ENCODE assay signal across 13 cellular contexts in genomic region chr1:170145691-170146676, GRCh38. TPM values are rescaled to one million over a fixed set of nuclear protein-coding genes. Genes with fewer than 3 reads are reported as not detected.
DNase-seq lines count a peak whose midpoint lies in the region; ATAC-seq and TF ChIP-seq lines count a peak whose summit lies in the region.
"Had no signal": no experiment of that assay in that cellular context is flagged by ENCODE, and none has a peak within 500 bp of the region (broad histone marks: within the 10 kb centered on the region; RNA-seq: fewer than 3 reads in every experiment).

TSS of gene NTMT2 (plus strand) at chr1:170145959. CDS start at chr1:170146108, 149 bp downstream.

- H3K27ac Mint-ChIP-seq in activated naive CD4-positive, alpha-beta T cell treated with anti-CD3 and anti-CD28 coated beads for 36 hours = no peak within 1 kb of the TSS
- peak within 1 kb of the TSS; percentile 86 for H3K27ac Mint-ChIP-seq in type B pancreatic cell

- peaks cover 0 to 17% (median 0%) of the 10 kb centered on the region in 12 donors for H3K9me3 ChIP-seq in heart left ventricle
- H3K9me3 ChIP-seq: sigmoid colon had no signal

- DNase-seq in activated naive CD4-positive, alpha-beta T cell treated with anti-CD3 and anti-CD28 coated beads for 36 hours = peak; percentile 9
- no peak for DNase-seq in activated naive CD4-positive, alpha-beta T cell treated with Interleukin-2 at 50 U/mL for 16 hours
- DNase-seq in NCI-H748 (lab: John Stamatoyannopoulos, UW; ENCODE audit: unreplicated experiment) (peak; percentile 74), heart left ventricle (peak; percentile 64 to 83 (median 72)), type B pancreatic cell (ENCODE audit: extremely low spot score, unreplicated experiment) (no peak), SK-N-DZ (ENCODE audit: low spot score) (no peak)
- DNase-seq: effector CD4-positive, alpha-beta T cell; kidney; sigmoid colon; stimulated activated CD8-positive, alpha-beta memory T cell treated with anti-CD3 and anti-CD28 coated beads, Interleukin-4, amount 100 ng/mL, for 48 hours; T-helper 2 cell had no signal

- intact Hi-C loops in activated naive CD4-positive, alpha-beta T cell treated with anti-CD3 and anti-CD28 coated beads for 36 hours (cut with micrococcal nuclease) = loop anchor here (1.0 kb wide), 1 partner anchor 60 kb away; no protein-coding TSS in a partner anchor
- intact Hi-C loops in heart left ventricle (cut with DNase I) = loop anchor here in 6 of 10 donors (5.0 to 10.0 kb wide), 5 partner anchors 71 to 519 kb away; partner anchors contain the start of genes GORAB (in 4 of the 6), PRRX1 (in 2 of the 6) and KIFAP3 (in 1 of the 6)

- H3K4me1 Mint-ChIP-seq in activated naive CD4-positive, alpha-beta T cell treated with anti-CD3 and anti-CD28 coated beads for 36 hours (ENCODE audit: low read depth) = peaks cover 19% of the 10 kb centered on the region
- H3K4me1 Mint-ChIP-seq in type B pancreatic cell (ENCODE audit: unreplicated experiment) = peaks cover 36% of the 10 kb centered on the region

- H3K27me3 Mint-ChIP-seq in activated naive CD4-positive, alpha-beta T cell treated with anti-CD3 and anti-CD28 coated beads for 36 hours (ENCODE audit: low read depth) = peaks cover 3% of the 10 kb centered on the region
- H3K27me3 Mint-ChIP-seq in type B pancreatic cell = no peaks in the 10 kb centered on the region

- peak within 1 kb of the TSS; percentile 56 to 97 (median 83) for H3K27ac ChIP-seq in heart left ventricle
- H3K27ac ChIP-seq: sigmoid colon had no signal

- no peaks in the 10 kb centered on the region for H3K9me3 Mint-ChIP-seq in activated naive CD4-positive, alpha-beta T cell treated with anti-CD3 and anti-CD28 coated beads for 36 hours
- peaks cover 4% of the 10 kb centered on the region for H3K9me3 Mint-ChIP-seq in type B pancreatic cell

- peak; percentile 93 to 99 (median 97) for ATAC-seq in heart left ventricle
- ATAC-seq in HG03342 (IDR thresholded peaks at IDR 0.05; ENCODE audit: unreplicated experiment) = no peak
- ATAC-seq in GM19397 (IDR thresholded peaks at IDR 0.05; ENCODE audit: unreplicated experiment) = no peak

- H3K4me1 ChIP-seq in heart left ventricle = peaks cover 0 to 24% (median 5%) of the 10 kb centered on the region in 12 donors
- H3K4me1 ChIP-seq: sigmoid colon had no signal

- H3K36me3 Mint-ChIP-seq in activated naive CD4-positive, alpha-beta T cell treated with anti-CD3 and anti-CD28 coated beads for 36 hours (ENCODE audit: low read depth) = no peaks in the 10 kb centered on the region
- no peaks in the 10 kb centered on the region for H3K36me3 Mint-ChIP-seq in type B pancreatic cell

- H3K4me3 Mint-ChIP-seq in activated naive CD4-positive, alpha-beta T cell treated with anti-CD3 and anti-CD28 coated beads for 36 hours = no peak within 1 kb of the TSS
- peak within 1 kb of the TSS; percentile 78 for H3K4me3 Mint-ChIP-seq in type B pancreatic cell

- 16 to 18% (median 17%) methylated on average over 8 of the region's 8 CpGs for WGBS in heart left ventricle, 4 donors

- H3K4me3 ChIP-seq in heart left ventricle = peak within 1 kb of the TSS in 10 of 12 donors; percentile 7 to 49 (median 34)
- H3K4me3 ChIP-seq: sigmoid colon had no signal

- H3K27me3 ChIP-seq in heart left ventricle = no peaks in the 10 kb centered on the region
- H3K27me3 ChIP-seq: sigmoid colon had no signal

- TF ChIP-seq CTCF in heart left ventricle (IDR thresholded peaks at IDR 0.05) (no peak), type B pancreatic cell (conservative IDR thresholded peaks at IDR 0.05) (no peak)

- TF ChIP-seq POLR2A in heart left ventricle (IDR thresholded peaks at IDR 0.05) = no peak

- no peaks in the 10 kb centered on the region for H3K36me3 ChIP-seq in heart left ventricle
- H3K36me3 ChIP-seq: sigmoid colon had no signal

- CTCF ChIA-PET in activated naive CD4-positive, alpha-beta T cell treated with anti-CD3 and anti-CD28 coated beads for 36 hours (lab: Charles Lee) = no interaction called here

RNA-seq across cellular contexts. Expression of gene NTMT2, which starts in this region (rescaled TPM):
- not detected for total RNA-seq in activated naive CD4-positive, alpha-beta T cell treated with anti-CD3 and anti-CD28 coated beads for 36 hours
- total RNA-seq in heart left ventricle = 1 to 10 TPM in 8 of 9 donors, under 1 TPM in 1; 0.56 to 3.6 (median 2.0) TPM
- 1 to 10 TPM in 1 of 2 donors, under 1 TPM in 1; 0.33 to 1.1 TPM for polyA plus RNA-seq in heart left ventricle
- total RNA-seq in type B pancreatic cell (ENCODE audit: low replicate concordance) = not detected in 2 replicates
- not detected in 2 replicates for polyA plus RNA-seq in SK-N-DZ (2014; cell fraction: cytosol; rRNA removed)
- not detected in 2 replicates for polyA plus RNA-seq in SK-N-DZ (2014; cell fraction: nucleus; rRNA removed)
- total RNA-seq: kidney, sigmoid colon had no signal
- polyA plus RNA-seq: sigmoid colon had no signal

Comparison
In these comparisons a context has a peak if more than half of its experiments do, and no peak if none do; other contexts are left out.
1. Peak in DNase-seq in activated naive CD4-positive, alpha-beta T cell treated with anti-CD3 and anti-CD28 coated beads for 36 hours; RNA of the gene not detected or under 1 TPM.
2. DNase-seq: peak in NCI-H748 (single experiment) and heart left ventricle (5 of 5); none in activated naive CD4-positive, alpha-beta T cell treated with Interleukin-2 at 50 U/mL for 16 hours (single experiment), type B pancreatic cell (single experiment) and SK-N-DZ (single experiment).
3. ATAC-seq: peak in heart left ventricle (4 of 4); none in HG03342 (single experiment) and GM19397 (single experiment).